In genomic region chr19:37594064-37594981, GRCh38 we compare ENCODE assay signal across 8 cellular contexts. TPM values are rescaled to one million over a fixed set of nuclear protein-coding genes. Genes with fewer than 3 reads are reported as not detected.
A peak's percentile ranks its signal among the peaks of the same experiment; 100 is the strongest.
DNase-seq lines count a peak whose midpoint lies in the region; ATAC-seq and TF ChIP-seq lines count a peak whose summit lies in the region.

Gene ZNF540, plus strand, starts transcription at chr19:37594876. Its CDS starts 3,572 bp downstream, at chr19:37598448.
Gene ZNF571, minus strand, starts transcription at chr19:37594792. Its CDS starts 8,116 bp downstream, at chr19:37586676.

- peak within 1 kb of the TSS; percentile 81 for H3K4me3 ChIP-seq in NB4 (ENCODE audit: low read depth, low read length)
- peak within 1 kb of the TSS; percentile 99 for H3K4me3 ChIP-seq in osteoblast (ENCODE audit: insufficient read depth, low read length)
- peak within 1 kb of the TSS; percentile 99 for H3K4me3 ChIP-seq in thoracic aorta

- no peaks in the 10 kb centered on the region for H3K9me3 ChIP-seq in osteoblast (ENCODE audit: low read depth, low read length)
- H3K9me3 ChIP-seq in thoracic aorta, result peaks cover 12% of the 10 kb centered on the region

- H3K4me1 ChIP-seq in osteoblast (ENCODE audit: insufficient read depth, low read length) (peaks cover 10% of the 10 kb centered on the region), thoracic aorta (ENCODE audit: control insufficient read depth in 1 of 2, low read depth in 2 of 2) (peaks cover 11 to 16% of the 10 kb centered on the region in 2 donors)

- no peak for TF ChIP-seq POLR2A in NB4 (IDR thresholded peaks at IDR 0.05; ENCODE audit: extremely low read depth, insufficient read length)

- H3K79me2 ChIP-seq in osteoblast (ENCODE audit: insufficient read depth, low read length), result peaks cover 3% of the 10 kb centered on the region

- no peaks in the 10 kb centered on the region for H4K20me1 ChIP-seq in osteoblast (ENCODE audit: insufficient read depth, low read length)

- no peak for TF ChIP-seq CTCF in NB4 (IDR thresholded peaks at IDR 0.05; ENCODE audit: low read depth, low read length)
- no peak for TF ChIP-seq CTCF in osteoblast (IDR thresholded peaks at IDR 0.05; ENCODE audit: extremely low read depth, low read depth, low read length)
- TF ChIP-seq CTCF in thoracic aorta (IDR thresholded peaks at IDR 0.05), result no peak

- H3K27ac ChIP-seq in osteoblast (ENCODE audit: low read depth, low read length), result peak within 1 kb of the TSS; percentile 85
- H3K27ac ChIP-seq in thoracic aorta, result peak within 1 kb of the TSS; percentile 90 to 95

- H3K27me3 ChIP-seq in osteoblast (ENCODE audit: insufficient read depth, low read length), result no peaks in the 10 kb centered on the region
- no peaks in the 10 kb centered on the region for H3K27me3 ChIP-seq in thoracic aorta (replicated peaks; ENCODE audit: insufficient read depth)

- POLR2A ChIA-PET in HEK293T (lab: Yijun Ruan, JAX), result interaction anchor here (0.6 to 2.5 kb wide), 18 partner anchors 9 to 517 kb away, joined by 3 to 15 read pairs (median 4); partner anchors contain the start of genes SIPA1L3, WDR87, ZFP30 and ZNF420

- peak; percentile 80 for ATAC-seq in thoracic aorta (ENCODE audit: insufficient number of reproducible peaks, low FRiP score, low read depth)

- H3K36me3 ChIP-seq in osteoblast (ENCODE audit: insufficient read depth, low read length), result no peaks in the 10 kb centered on the region
- H3K36me3 ChIP-seq in thoracic aorta, result peaks cover 9% of the 10 kb centered on the region

- H2AFZ ChIP-seq in osteoblast (ENCODE audit: low read length), result peak within 1 kb of the TSS; percentile 99

- CTCF ChIA-PET in HEK293T (lab: Yijun Ruan, JAX), result interaction anchor here (0.6 kb wide), 1 partner anchor 120 kb away, joined by 3 read pairs; no protein-coding TSS in a partner anchor

- DNase-seq in GDM1 (lab: John Stamatoyannopoulos, UW), result peak; percentile 81
- DNase-seq in HEK293T (ENCODE audit: extremely low spot score), result peak; percentile 81
- DNase-seq in NB4 (ENCODE audit: low read depth), result peak; percentile 88
- DNase-seq in SKM-1 treated with dmso at 0.1 percent for 144 hours (lab: John Stamatoyannopoulos, UW; ENCODE audit: unreplicated experiment), result peak; percentile 93
- DNase-seq in activated naive CD8-positive, alpha-beta T cell treated with anti-CD3 and anti-CD28 coated beads, Interleukin-2, amount 50 U/mL, for 16 hours (ENCODE audit: low read depth, low spot score), result peak; percentile 87
- peak; percentile 91 to 98 (median 96) for DNase-seq in head of caudate nucleus
- peak; percentile 96 for DNase-seq in osteoblast (ENCODE audit: insufficient read length, low spot score, missing footprints)
- DNase-seq in thoracic aorta (ENCODE audit: low spot score), result peak; percentile 84

- intact Hi-C loops in head of caudate nucleus (cut with DNase I), result no loop called here

- peak within 1 kb of the TSS; percentile 88 for H3K4me2 ChIP-seq in osteoblast (ENCODE audit: insufficient read depth, low read length)

TF ChIP-seq in HEK293T, 16 proteins besides CTCF, POLR2A, EP300 and RAD21:
- TF ChIP-seq PKNOX1 (IDR thresholded peaks at IDR 0.05), result no peak
- TF ChIP-seq TARDBP (IDR thresholded peaks at IDR 0.05), result no peak
- TF ChIP-seq L3MBTL2 (conservative IDR thresholded peaks at IDR 0.05), result peak; percentile 65

RNA-seq across cellular contexts. Expression of gene ZNF540, which starts in this region (rescaled TPM):
- total RNA-seq in osteoblast, result 0.72 and 2.1 TPM in 2 replicates
- 10 to 100 TPM in 1 of 2 donors, 1 to 10 TPM in 1; 4.5 to 18.3 TPM for total RNA-seq in thoracic aorta

RNA-seq across cellular contexts. Expression of gene ZNF571, which starts in this region (rescaled TPM):
- total RNA-seq in osteoblast, result 5.6 and 6.2 TPM in 2 replicates
- 1 to 10 TPM; 3.0 to 7.0 TPM for total RNA-seq in thoracic aorta

Comparison
In these comparisons a context has a peak if more than half of its experiments do, and no peak if none do; other contexts are left out.
1. Peak in every context shown above with its lines: DNase-seq, ATAC-seq, H3K4me3 ChIP-seq and H3K27ac ChIP-seq.